Comparison of ENCODE assay signal across 17 cellular contexts in genomic region chr10:16105082-16105481, GRCh38.
A peak's percentile ranks its signal among the peaks of the same experiment; 100 is the strongest.
DNase-seq lines count a peak whose midpoint lies in the region; FAIRE-seq and TF ChIP-seq lines count a peak whose summit lies in the region.
"Had no signal": no experiment of that assay in that cellular context is flagged by ENCODE, and none has a peak within 500 bp of the region (broad histone marks: within the 10 kb centered on the region; RNA-seq: fewer than 3 reads in every experiment).

No MANE protein-coding gene starts in this region.

- H3K9me3 ChIP-seq in ascending aorta, result no peaks in the 10 kb centered on the region

- no peak overlapping the region for H3K4me3 ChIP-seq in cardiac fibroblast (replicated peaks in 1 of 2; ENCODE audit: low read depth in 2 of 2, low read length in 2 of 2)
- no peak overlapping the region for H3K4me3 ChIP-seq in ascending aorta
- H3K4me3 ChIP-seq: SK-N-MC had no signal

- no peaks in the 10 kb centered on the region for H3K27me3 ChIP-seq in ascending aorta

- TF ChIP-seq CTCF in cardiac fibroblast (IDR thresholded peaks at IDR 0.05; ENCODE audit: low read depth, low read length) (no peak), ascending aorta (IDR thresholded peaks at IDR 0.05) (no peak)

- DNase-seq in COLO829 (ENCODE audit: low spot score), result peak; percentile 30
- peak; percentile 37 for DNase-seq in NCI-H226
- DNase-seq in cardiac fibroblast (ENCODE audit: low read depth in 2 of 2), result peak; percentile 32 to 43
- DNase-seq in myocyte (ENCODE audit: low read depth), result peak; percentile 65
- DNase-seq in NCI-H510A (lab: John Stamatoyannopoulos, UW), result no peak
- DNase-seq in GM12891 (ENCODE audit: insufficient read length, low spot score), result no peak
- DNase-seq in activated effector memory CD4-positive, alpha-beta T cell treated with anti-CD3 and anti-CD28 coated beads, Interleukin-2, amount 50 U/mL, for 16 hours, result no peak
- no peak for DNase-seq in ascending aorta (ENCODE audit: low spot score in 2 of 2)
- DNase-seq: COR-L47; KBM-7; NCI-H1092 treated with DMSO at 0.1 percent for 48 hours; NCI-H1694 treated with DMSO at 0.1 percent for 48 hours; NCI-H69; NK-92 treated with Interleukin-12 subunit alpha and Interleukin-12 subunit beta, amount 100 ng/mL, for 24 hours had no signal

- no peak overlapping the region for H3K27ac ChIP-seq in ascending aorta
- H3K27ac ChIP-seq: RWPE1, SK-N-MC had no signal

- intact Hi-C loops in ascending aorta (cut with DNase I), result no loop called here

- no peak for FAIRE-seq in GM12891 (lab: Jason Lieb, UNC)
- FAIRE-seq: H1 had no signal

- no peaks in the 10 kb centered on the region for H3K36me3 ChIP-seq in ascending aorta

- no peak for TF ChIP-seq POLR2A in GM12891 (IDR thresholded peaks at IDR 0.05; ENCODE audit: low read depth, low read length)

- no peaks in the 10 kb centered on the region for H3K4me1 ChIP-seq in ascending aorta

TF ChIP-seq in GM12891, 5 proteins besides CTCF, POLR2A, EP300 and RAD21:
- no peak for TF ChIP-seq SPI1 (IDR thresholded peaks at IDR 0.05; ENCODE audit: low read depth, low read length)
- no peak for TF ChIP-seq PAX5 (IDR thresholded peaks at IDR 0.05; ENCODE audit: insufficient read depth, low read length, severe bottlenecking)
- TF ChIP-seq POU2F2 (IDR thresholded peaks at IDR 0.05; ENCODE audit: low read depth, low read length), result no peak
- no peak for TF ChIP-seq POLR2AphosphoS5 (IDR thresholded peaks at IDR 0.05; ENCODE audit: low read depth, low read length)
- TF ChIP-seq TAF1 (IDR thresholded peaks at IDR 0.05; ENCODE audit: low read depth, low read length), result no peak

Comparison
In these comparisons a context has a peak if more than half of its experiments do, and no peak if none do; other contexts are left out.
1. DNase-seq: peak in COLO829 (single experiment), NCI-H226 (single experiment), cardiac fibroblast (2 of 2) and myocyte (single experiment); none in NCI-H510A (single experiment), GM12891 (single experiment), activated effector memory CD4-positive, alpha-beta T cell treated with anti-CD3 and anti-CD28 coated beads, Interleukin-2, amount 50 U/mL, for 16 hours (single experiment) and ascending aorta (0 of 2).